ENCODE assay signal across 16 cellular contexts in the genomic region with DNA sequence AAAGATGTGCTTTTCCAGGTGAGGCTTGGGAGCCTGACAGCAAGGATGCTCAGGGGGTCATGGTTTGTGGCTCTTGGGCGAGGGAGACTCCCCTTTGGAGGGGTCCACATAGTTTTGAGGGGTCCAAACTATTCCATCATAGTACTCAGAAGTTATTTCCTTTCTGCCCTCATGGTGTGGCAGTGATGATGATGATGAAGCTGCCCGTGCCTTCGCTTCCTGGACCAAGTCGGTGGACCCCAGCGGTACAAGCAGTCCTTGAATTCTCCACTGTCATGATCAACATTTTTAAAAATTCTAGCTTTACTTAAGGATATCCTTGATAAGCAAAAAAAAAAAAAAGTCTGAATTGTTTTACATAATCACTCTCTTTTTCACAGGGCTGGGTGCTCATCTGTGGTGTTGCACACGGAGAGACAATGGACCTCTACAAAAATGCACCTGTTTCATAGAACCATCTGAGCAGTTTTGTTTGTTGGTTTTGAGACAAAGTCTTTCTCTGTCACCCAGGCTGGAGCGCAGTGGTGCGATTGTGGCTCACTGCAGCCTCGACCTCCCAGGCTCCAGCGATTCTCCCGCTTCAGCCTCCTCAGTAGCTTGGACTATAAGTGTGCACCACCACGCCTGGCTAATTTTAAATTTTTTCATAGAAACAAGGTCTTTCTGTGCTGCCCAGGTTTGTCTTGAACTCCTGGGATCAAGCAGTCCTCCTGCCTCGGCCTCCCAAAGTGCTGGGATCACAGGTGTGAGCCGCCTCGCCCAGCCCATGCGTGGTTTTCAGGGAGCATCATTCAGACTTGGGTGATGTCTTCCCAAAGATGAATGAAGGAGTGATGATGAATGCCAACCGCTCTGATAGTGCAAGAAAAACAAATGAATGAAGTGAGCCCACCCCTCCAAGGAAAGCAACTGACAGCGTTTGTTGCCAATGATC.
DNase-seq lines count a peak whose midpoint lies in the region; ATAC-seq and TF ChIP-seq lines count a peak whose summit lies in the region.
"Had no signal": no experiment of that assay in that cellular context is flagged by ENCODE, and none has a peak within 500 bp of the region (broad histone marks: within the 10 kb centered on the region; RNA-seq: fewer than 3 reads in every experiment).

No MANE protein-coding gene starts in this region.

- WGBS in testis, 2 donors, result 91 to 94% methylated on average over 18 of the region's 18 CpGs

- no peak overlapping the region for H3K4me2 ChIP-seq in GM23338

- no peaks in the 10 kb centered on the region for H3K4me1 Mint-ChIP-seq in GM23338
- H3K4me1 Mint-ChIP-seq: B cell, H9 had no signal

- no peaks in the 10 kb centered on the region for H3K4me1 ChIP-seq in left ventricle myocardium inferior
- no peaks in the 10 kb centered on the region for H3K4me1 ChIP-seq in testis
- no peaks in the 10 kb centered on the region for H3K4me1 ChIP-seq in GM23338 (ENCODE audit: insufficient read depth)

- H3K9me3 Mint-ChIP-seq in GM23338, result no peaks in the 10 kb centered on the region; the same call in 2 of the 3 replicates
- H3K9me3 Mint-ChIP-seq: CD8-positive, alpha-beta T cell; H9 had no signal

- H3K27ac ChIP-seq in left ventricle myocardium inferior (replicated peaks) (no peak overlapping the region), coronary artery (no peak overlapping the region), testis (no peak overlapping the region), GM23338 (ENCODE audit: low read depth) (no peak overlapping the region)

- no peaks in the 10 kb centered on the region for H3K9me2 ChIP-seq in GM23338 (ENCODE audit: insufficient read depth)

- H4K20me1 ChIP-seq in GM23338 (replicated peaks; ENCODE audit: insufficient read depth), result no peaks in the 10 kb centered on the region

- H3K27me3 Mint-ChIP-seq in GM23338 (ENCODE audit: insufficient read depth, low read depth, poor library complexity), result peaks cover 4% of the 10 kb centered on the region
- H3K27me3 Mint-ChIP-seq: B cell had no signal

- H3F3A ChIP-seq in GM23338 (replicated peaks; ENCODE audit: low read depth), result no peaks in the 10 kb centered on the region

- H3K36me3 Mint-ChIP-seq in GM23338 (ENCODE audit: low read depth), result no peaks in the 10 kb centered on the region; the same call in 2 of the 3 replicates
- H3K36me3 Mint-ChIP-seq: CD8-positive, alpha-beta T cell had no signal

- H3K27ac Mint-ChIP-seq in GM23338, result no peak overlapping the region
- H3K27ac Mint-ChIP-seq: B cell; CD8-positive, alpha-beta T cell had no signal

- ATAC-seq in left lobe of liver (no peak), GM21825 (IDR thresholded peaks at IDR 0.05; ENCODE audit: unreplicated experiment) (no peak), GM23338 (no peak)
- ATAC-seq: CD8-positive, alpha-beta T cell had no signal

- H3K9me3 ChIP-seq in left ventricle myocardium inferior (replicated peaks) (no peaks in the 10 kb centered on the region), testis (no peaks in the 10 kb centered on the region)

- no peak overlapping the region for H3K4me3 Mint-ChIP-seq in GM23338
- H3K4me3 Mint-ChIP-seq: B cell; CD8-positive, alpha-beta T cell; H9 had no signal

- intact Hi-C loops in cardiac septum (cut with DNase I), result no loop called here
- intact Hi-C loops in left ventricle myocardium inferior (cut with micrococcal nuclease), result no loop called here
- intact Hi-C loops in testis (cut with DNase I; ENCODE audit: low total_unique reads), result no loop called here

- no peak for TF ChIP-seq POLR2A in testis (IDR thresholded peaks at IDR 0.05)

- H3K79me2 ChIP-seq in GM23338 (replicated peaks; ENCODE audit: insufficient read depth), result no peaks in the 10 kb centered on the region

- TF ChIP-seq CTCF in left ventricle myocardium inferior (IDR thresholded peaks at IDR 0.05; ENCODE audit: borderline replicate concordance) (no peak), coronary artery (IDR thresholded peaks at IDR 0.05) (no peak), testis (IDR thresholded peaks at IDR 0.05) (no peak), GM23338 (conservative IDR thresholded peaks at IDR 0.05; ENCODE audit: low read depth in 2 of 2) (no peak)

- H3K4me3 ChIP-seq in left ventricle myocardium inferior, result no peak overlapping the region
- no peak overlapping the region for H3K4me3 ChIP-seq in coronary artery
- H3K4me3 ChIP-seq in testis, result no peak overlapping the region
- no peak overlapping the region for H3K4me3 ChIP-seq in GM23338

- DNase-seq in cardiac septum (ENCODE audit: low spot score) (peak; percentile 59), left ventricle myocardium inferior (no peak), coronary artery (ENCODE audit: low spot score) (peak; percentile 64), left lobe of liver (ENCODE audit: low spot score) (peak; percentile 32), testis (peak; percentile 5), GM23338 (ENCODE audit: low spot score) (no peak)
- DNase-seq: C1 segment of cervical spinal cord; CD8-positive, alpha-beta T cell; COR-L47; DMS153; DMS79 treated with DMSO at 0.1 percent for 48 hours; EL; GOT3; H9 had no signal

- H3K27me3 ChIP-seq in left ventricle myocardium inferior (ENCODE audit: low read depth), result peaks cover 31% of the 10 kb centered on the region
- no peaks in the 10 kb centered on the region for H3K27me3 ChIP-seq in testis
- no peaks in the 10 kb centered on the region for H3K27me3 ChIP-seq in GM23338 (ENCODE audit: insufficient read depth)

- no peaks in the 10 kb centered on the region for H3K36me3 ChIP-seq in left ventricle myocardium inferior
- no peaks in the 10 kb centered on the region for H3K36me3 ChIP-seq in testis (ENCODE audit: low read depth, missing control alignments)
- H3K36me3 ChIP-seq in GM23338 (ENCODE audit: insufficient read depth), result no peaks in the 10 kb centered on the region

- H2AFZ ChIP-seq in GM23338, result no peak overlapping the region

TF ChIP-seq in GM23338, 12 proteins besides CTCF, POLR2A, EP300 and RAD21 (continues in another document):
- TF ChIP-seq ZNF114 (CRISPR knock-in tag; IDR thresholded peaks at IDR 0.05), result no peak
- no peak for TF ChIP-seq STAT1 (IDR thresholded peaks at IDR 0.05; ENCODE audit: unreplicated experiment)
- TF ChIP-seq EZH2 (IDR thresholded peaks at IDR 0.05; ENCODE audit: low read depth, unreplicated experiment), result no peak
- TF ChIP-seq JUNB (IDR thresholded peaks at IDR 0.05; ENCODE audit: unreplicated experiment), result no peak
- TF ChIP-seq, protein P1, sequence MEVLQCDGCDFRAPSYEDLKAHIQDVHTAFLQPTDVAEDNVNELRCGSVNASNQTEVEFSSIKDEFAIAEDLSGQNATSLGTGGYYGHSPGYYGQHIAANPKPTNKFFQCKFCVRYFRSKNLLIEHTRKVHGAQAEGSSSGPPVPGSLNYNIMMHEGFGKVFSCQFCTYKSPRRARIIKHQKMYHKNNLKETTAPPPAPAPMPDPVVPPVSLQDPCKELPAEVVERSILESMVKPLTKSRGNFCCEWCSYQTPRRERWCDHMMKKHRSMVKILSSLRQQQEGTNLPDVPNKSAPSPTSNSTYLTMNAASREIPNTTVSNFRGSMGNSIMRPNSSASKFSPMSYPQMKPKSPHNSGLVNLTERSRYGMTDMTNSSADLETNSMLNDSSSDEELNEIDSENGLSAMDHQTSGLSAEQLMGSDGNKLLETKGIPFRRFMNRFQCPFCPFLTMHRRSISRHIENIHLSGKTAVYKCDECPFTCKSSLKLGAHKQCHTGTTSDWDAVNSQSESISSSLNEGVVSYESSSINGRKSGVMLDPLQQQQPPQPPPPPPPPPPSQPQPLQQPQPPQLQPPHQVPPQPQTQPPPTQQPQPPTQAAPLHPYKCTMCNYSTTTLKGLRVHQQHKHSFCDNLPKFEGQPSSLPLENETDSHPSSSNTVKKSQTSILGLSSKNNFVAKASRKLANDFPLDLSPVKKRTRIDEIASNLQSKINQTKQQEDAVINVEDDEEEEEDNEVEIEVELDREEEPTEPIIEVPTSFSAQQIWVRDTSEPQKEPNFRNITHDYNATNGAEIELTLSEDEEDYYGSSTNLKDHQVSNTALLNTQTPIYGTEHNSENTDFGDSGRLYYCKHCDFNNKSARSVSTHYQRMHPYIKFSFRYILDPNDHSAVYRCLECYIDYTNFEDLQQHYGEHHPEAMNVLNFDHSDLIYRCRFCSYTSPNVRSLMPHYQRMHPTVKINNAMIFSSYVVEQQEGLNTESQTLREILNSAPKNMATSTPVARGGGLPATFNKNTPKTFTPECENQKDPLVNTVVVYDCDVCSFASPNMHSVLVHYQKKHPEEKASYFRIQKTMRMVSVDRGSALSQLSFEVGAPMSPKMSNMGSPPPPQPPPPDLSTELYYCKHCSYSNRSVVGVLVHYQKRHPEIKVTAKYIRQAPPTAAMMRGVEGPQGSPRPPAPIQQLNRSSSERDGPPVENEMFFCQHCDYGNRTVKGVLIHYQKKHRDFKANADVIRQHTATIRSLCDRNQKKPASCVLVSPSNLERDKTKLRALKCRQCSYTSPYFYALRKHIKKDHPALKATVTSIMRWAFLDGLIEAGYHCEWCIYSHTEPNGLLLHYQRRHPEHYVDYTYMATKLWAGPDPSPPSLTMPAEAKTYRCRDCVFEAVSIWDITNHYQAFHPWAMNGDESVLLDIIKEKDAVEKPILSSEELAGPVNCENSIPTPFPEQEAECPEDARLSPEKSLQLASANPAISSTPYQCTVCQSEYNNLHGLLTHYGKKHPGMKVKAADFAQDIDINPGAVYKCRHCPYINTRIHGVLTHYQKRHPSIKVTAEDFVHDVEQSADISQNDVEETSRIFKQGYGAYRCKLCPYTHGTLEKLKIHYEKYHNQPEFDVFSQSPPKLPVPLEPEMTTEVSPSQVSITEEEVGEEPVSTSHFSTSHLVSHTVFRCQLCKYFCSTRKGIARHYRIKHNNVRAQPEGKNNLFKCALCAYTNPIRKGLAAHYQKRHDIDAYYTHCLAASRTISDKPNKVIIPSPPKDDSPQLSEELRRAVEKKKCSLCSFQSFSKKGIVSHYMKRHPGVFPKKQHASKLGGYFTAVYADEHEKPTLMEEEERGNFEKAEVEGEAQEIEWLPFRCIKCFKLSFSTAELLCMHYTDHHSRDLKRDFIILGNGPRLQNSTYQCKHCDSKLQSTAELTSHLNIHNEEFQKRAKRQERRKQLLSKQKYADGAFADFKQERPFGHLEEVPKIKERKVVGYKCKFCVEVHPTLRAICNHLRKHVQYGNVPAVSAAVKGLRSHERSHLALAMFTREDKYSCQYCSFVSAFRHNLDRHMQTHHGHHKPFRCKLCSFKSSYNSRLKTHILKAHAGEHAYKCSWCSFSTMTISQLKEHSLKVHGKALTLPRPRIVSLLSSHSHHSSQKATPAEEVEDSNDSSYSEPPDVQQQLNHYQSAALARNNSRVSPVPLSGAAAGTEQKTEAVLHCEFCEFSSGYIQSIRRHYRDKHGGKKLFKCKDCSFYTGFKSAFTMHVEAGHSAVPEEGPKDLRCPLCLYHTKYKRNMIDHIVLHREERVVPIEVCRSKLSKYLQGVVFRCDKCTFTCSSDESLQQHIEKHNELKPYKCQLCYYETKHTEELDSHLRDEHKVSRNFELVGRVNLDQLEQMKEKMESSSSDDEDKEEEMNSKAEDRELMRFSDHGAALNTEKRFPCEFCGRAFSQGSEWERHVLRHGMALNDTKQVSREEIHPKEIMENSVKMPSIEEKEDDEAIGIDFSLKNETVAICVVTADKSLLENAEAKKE (CRISPR knock-in tag; IDR thresholded peaks at IDR 0.05), result no peak
- TF ChIP-seq POLR2AphosphoS5 (IDR thresholded peaks at IDR 0.05; ENCODE audit: low read depth), result no peak
- TF ChIP-seq CREB1 (CRISPR knock-in tag; IDR thresholded peaks at IDR 0.05; ENCODE audit: low read depth), result no peak

Comparison
In these comparisons a context has a peak if more than half of its experiments do, and no peak if none do; other contexts are left out.
1. DNase-seq: peak in cardiac septum (single experiment), coronary artery (single experiment), left lobe of liver (single experiment) and testis (single experiment); none in left ventricle myocardium inferior (single experiment) and GM23338 (single experiment).